8 cellular contexts compared by ENCODE assay signal in the genomic region with DNA sequence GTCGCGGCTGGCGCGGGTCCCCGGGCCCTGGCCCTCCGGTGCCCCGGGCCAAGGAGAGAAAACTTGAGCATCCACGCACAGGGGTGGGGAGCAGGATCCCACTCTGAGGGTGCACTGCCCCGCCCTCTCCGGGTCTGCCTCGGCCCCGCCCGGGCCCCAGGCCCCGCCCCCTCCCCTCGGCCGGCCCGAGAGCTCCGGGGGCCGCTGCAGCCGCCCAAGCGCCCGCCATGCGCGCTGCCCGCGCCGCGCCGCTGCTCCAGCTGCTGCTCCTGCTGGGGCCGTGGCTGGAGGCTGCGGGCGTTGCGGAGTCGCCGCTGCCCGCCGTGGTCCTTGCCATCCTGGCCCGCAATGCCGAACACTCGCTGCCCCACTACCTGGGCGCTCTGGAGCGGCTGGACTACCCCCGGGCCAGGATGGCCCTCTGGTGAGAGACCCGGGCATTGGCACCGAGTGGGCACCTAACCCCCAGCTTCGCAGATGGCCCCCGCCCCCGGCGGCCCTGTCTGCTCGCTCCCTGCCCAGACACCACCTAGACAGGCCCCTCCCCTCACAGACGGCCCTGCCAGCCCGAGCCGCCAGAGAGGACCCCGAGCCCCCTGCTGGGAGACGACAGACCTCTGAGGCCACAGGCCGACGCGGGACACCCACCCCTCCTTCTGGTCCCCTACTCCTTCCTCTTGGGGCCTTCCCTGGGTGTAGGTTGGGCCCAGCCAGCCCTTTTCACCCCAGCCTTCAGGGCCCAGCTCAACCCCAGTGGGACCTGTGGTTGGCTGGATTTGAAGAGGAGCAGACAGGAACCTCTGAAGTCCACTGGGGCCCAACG. TPM values are rescaled to one million over a fixed set of nuclear protein-coding genes. Genes with fewer than 3 reads are reported as not detected.
DNase-seq lines count a peak whose midpoint lies in the region; ATAC-seq lines count a peak whose summit lies in the region.

Gene CERCAM (plus strand): TSS at position 207 of the 823 bp plus-strand sequence. CDS start 21 bp downstream, at position 228.

- H3K4me3 Mint-ChIP-seq in IgD-negative memory B cell = peak within 1 kb of the TSS; percentile 75 to 93 (median 83)

- ATAC-seq in GM21528 (IDR thresholded peaks at IDR 0.05; ENCODE audit: low FRiP score, unreplicated experiment) (peak; percentile 80), left lobe of liver (peak; percentile 78)

- DNase-seq in ELF-1 (ENCODE audit: low read depth, low spot score) (peak; percentile 36), dedifferentiated amniotic fluid mesenchymal stem cell (ENCODE audit: extremely low spot score) (peak; percentile 19), left lobe of liver (ENCODE audit: low spot score) (peak; percentile 55), NCI-H187 (lab: John Stamatoyannopoulos, UW) (no peak)
- peak; percentile 51 for DNase-seq in activated CD4-positive, CD25-positive, alpha-beta regulatory T cell treated with anti-CD3 and anti-CD28 coated beads, Interleukin-2, amount 50 U/mL, for 72 hours
- peak; percentile 33 for DNase-seq in stimulated activated CD4-positive, alpha-beta T cell treated with anti-CD3 and anti-CD28 coated beads, Interleukin-4, amount 100 ng/mL, for 24 hours

- no peaks in the 10 kb centered on the region for H3K36me3 Mint-ChIP-seq in IgD-negative memory B cell

- H3K27me3 Mint-ChIP-seq in IgD-negative memory B cell = peaks cover 24% of the 10 kb centered on the region

- peaks cover 0 to 3% (median 2%) of the 10 kb centered on the region in 3 donors for H3K4me1 Mint-ChIP-seq in IgD-negative memory B cell

- H3K27ac Mint-ChIP-seq in IgD-negative memory B cell = no peak within 1 kb of the TSS

- H3K9me3 Mint-ChIP-seq in IgD-negative memory B cell = no peaks in the 10 kb centered on the region

RNA-seq across cellular contexts. Expression of gene CERCAM, which starts in this region (rescaled TPM):
- polyA plus RNA-seq in IgD-negative memory B cell = 0.34 TPM
- 1.0 TPM for total RNA-seq in left lobe of liver

Comparison
In these comparisons a context has a peak if more than half of its experiments do, and no peak if none do; other contexts are left out.
1. DNase-seq: peak in ELF-1 (single experiment), activated CD4-positive, CD25-positive, alpha-beta regulatory T cell treated with anti-CD3 and anti-CD28 coated beads, Interleukin-2, amount 50 U/mL, for 72 hours (single experiment), dedifferentiated amniotic fluid mesenchymal stem cell (single experiment), left lobe of liver (single experiment) and stimulated activated CD4-positive, alpha-beta T cell treated with anti-CD3 and anti-CD28 coated beads, Interleukin-4, amount 100 ng/mL, for 24 hours (single experiment); none in NCI-H187 (0 of 2).